8 cellular contexts compared by ENCODE assay signal in the genomic region with DNA sequence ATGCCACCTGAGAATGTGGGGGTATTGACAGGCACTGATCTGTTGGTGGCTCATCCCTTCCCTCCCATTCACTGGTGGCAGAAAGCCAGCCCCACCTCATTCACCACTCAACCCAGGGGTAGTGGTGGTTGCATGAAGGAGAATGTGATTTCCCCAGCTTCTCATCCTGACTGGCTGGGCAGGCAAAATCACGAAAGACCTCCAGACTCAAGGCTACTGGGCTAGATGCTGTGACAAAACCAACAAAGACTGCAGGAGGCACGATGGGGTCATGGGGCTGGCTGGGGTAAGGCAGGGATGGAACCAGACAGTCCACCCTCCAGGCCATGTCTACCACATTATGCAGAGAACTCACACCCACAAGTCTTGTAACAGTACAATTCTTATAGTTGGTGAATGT. TPM values are rescaled to one million over a fixed set of nuclear protein-coding genes. Genes with fewer than 3 reads are reported as not detected.
A peak's percentile ranks its signal among the peaks of the same experiment; 100 is the strongest.
DNase-seq lines count a peak whose midpoint lies in the region; ATAC-seq and TF ChIP-seq lines count a peak whose summit lies in the region.

No MANE protein-coding gene starts in this region.

- H3K4me2 ChIP-seq in parathyroid adenoma (ENCODE audit: low read length), result peak overlapping the region; percentile 47

- no peak overlapping the region for H3K9ac ChIP-seq in parathyroid adenoma

- H3K36me3 ChIP-seq in parathyroid adenoma (ENCODE audit: control insufficient read depth, insufficient read depth, low read length), result no peaks in the 10 kb centered on the region

- peak overlapping the region; percentile 75 for H2AFZ ChIP-seq in parathyroid adenoma

- peak overlapping the region; percentile 59 to 75 for H3K27ac ChIP-seq in coronary artery
- H3K27ac ChIP-seq in parathyroid adenoma, result peak overlapping the region; percentile 48

- no peak for TF ChIP-seq CTCF in coronary artery (IDR thresholded peaks at IDR 0.05)
- no peak for TF ChIP-seq CTCF in parathyroid adenoma (IDR thresholded peaks at IDR 0.05)

- no peaks in the 10 kb centered on the region for H3K27me3 ChIP-seq in parathyroid adenoma (ENCODE audit: control insufficient read depth, insufficient read depth, low read length)

- H3K9me3 ChIP-seq in parathyroid adenoma (ENCODE audit: control insufficient read depth, low read length), result no peaks in the 10 kb centered on the region

- peak overlapping the region; percentile 3 for H3K4me3 ChIP-seq in coronary artery
- peak overlapping the region; percentile 16 for H3K4me3 ChIP-seq in parathyroid adenoma (ENCODE audit: low read depth, low read length)

- H3K79me2 ChIP-seq in parathyroid adenoma, result no peaks in the 10 kb centered on the region

- ATAC-seq in GM19438 (IDR thresholded peaks at IDR 0.05; ENCODE audit: low read depth, unreplicated experiment) (peak; percentile 22), HG03520 (IDR thresholded peaks at IDR 0.05; ENCODE audit: unreplicated experiment) (peak; percentile 17)

- DNase-seq in AG08396 (ENCODE audit: low spot score) (peak; percentile 22), coronary artery (ENCODE audit: low spot score) (peak; percentile 75), SW480 (ENCODE audit: low spot score) (no peak), retina (no peak), H4 (ENCODE audit: low spot score) (no peak)

- peaks cover 14% of the 10 kb centered on the region for H3K4me1 ChIP-seq in parathyroid adenoma

RNA-seq across cellular contexts. Expression of gene FSTL1, which starts 33.9 kb away (rescaled TPM):
- total RNA-seq in H4 (2014; rRNA removed; shearing (Covaris generic)), result 290 and 316 TPM in 2 replicates

Comparison
In these comparisons a context has a peak if more than half of its experiments do, and no peak if none do; other contexts are left out.
1. DNase-seq: peak in AG08396 (single experiment) and coronary artery (single experiment); none in SW480 (single experiment), retina (single experiment) and H4 (single experiment).